In the genomic region with DNA sequence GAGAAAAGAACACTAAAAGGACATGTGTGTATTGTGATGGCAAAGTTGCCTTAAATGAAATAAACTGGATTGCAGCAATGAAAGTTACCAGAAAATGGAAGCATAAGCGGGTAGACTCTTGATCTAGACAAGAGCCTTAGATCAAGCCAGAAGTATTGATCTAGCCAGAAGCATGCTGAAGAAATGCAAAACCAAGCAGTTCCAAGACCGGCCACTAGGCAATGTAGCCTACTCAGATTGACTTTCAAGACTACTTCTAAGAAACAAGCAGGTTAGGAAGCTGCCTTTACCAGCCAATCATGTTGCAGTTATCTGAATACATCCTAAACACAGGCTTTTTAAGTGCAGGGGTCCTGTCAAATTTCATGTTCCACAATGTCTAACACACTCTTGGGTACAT, we compare ENCODE assay signal across 11 cellular contexts. TPM values are rescaled to one million over a fixed set of nuclear protein-coding genes. Genes with fewer than 3 reads are reported as not detected.
DNase-seq lines count a peak whose midpoint lies in the region; ATAC-seq, FAIRE-seq and TF ChIP-seq lines count a peak whose summit lies in the region.
"Had no signal": no experiment of that assay in that cellular context is flagged by ENCODE, and none has a peak within 500 bp of the region (broad histone marks: within the 10 kb centered on the region; RNA-seq: fewer than 3 reads in every experiment).

No MANE protein-coding gene starts in this region.

- DNase-seq in A673 (ENCODE audit: low spot score): peak; percentile 45
- peak; percentile 11 for DNase-seq in bronchial epithelial cell (ENCODE audit: low read depth)
- DNase-seq in NK-92 (lab: John Stamatoyannopoulos, UW; ENCODE audit: unreplicated experiment): no peak
- no peak for DNase-seq in EL
- DNase-seq in NCI-H2196 treated with DMSO at 0.1 percent for 48 hours (lab: John Stamatoyannopoulos, UW; ENCODE audit: unreplicated experiment): no peak
- DNase-seq: GOT3, NCI-H1436 had no signal

- H3K27ac ChIP-seq in A673 (ENCODE audit: low read depth, low read length, poor library complexity, severe bottlenecking): no peak overlapping the region
- H3K27ac ChIP-seq: parathyroid adenoma had no signal

- FAIRE-seq in bronchial epithelial cell (lab: Jason Lieb, UNC): no peak

- TF ChIP-seq CTCF in A673 (conservative IDR thresholded peaks at IDR 0.05; ENCODE audit: low read depth, low read length): peak; percentile 53
- peak; percentile 42 for TF ChIP-seq CTCF in bronchial epithelial cell (IDR thresholded peaks at IDR 0.05; ENCODE audit: insufficient read depth, low read length, severe bottlenecking)

- no TSS peak for BruUV-seq in A673 (replicated peaks; lab: Mats Ljungman, UMichigan)

- intact Hi-C loops in A673 (cut with micrococcal nuclease; ENCODE audit: unreplicated experiment): no loop called here

- POLR2A ChIA-PET in A673 (lab: Charles Lee; ENCODE audit: low non-redundant PET): no interaction called here

- H3K36me3 ChIP-seq in A673 (ENCODE audit: insufficient read depth, low read length, poor library complexity, severe bottlenecking) (no peaks in the 10 kb centered on the region), bronchial epithelial cell (ENCODE audit: control insufficient read depth, insufficient read depth, low read length) (no peaks in the 10 kb centered on the region)

- no peaks in the 10 kb centered on the region for H3K4me1 ChIP-seq in A673 (ENCODE audit: insufficient read depth, low read length, poor library complexity, severe bottlenecking)
- H3K4me1 ChIP-seq: parathyroid adenoma had no signal

- no peaks in the 10 kb centered on the region for H3K27me3 ChIP-seq in A673 (replicated peaks; ENCODE audit: insufficient read depth, low read depth, low read length, poor library complexity)
- H3K27me3 ChIP-seq in bronchial epithelial cell (ENCODE audit: control insufficient read depth, insufficient read depth, low read length): no peaks in the 10 kb centered on the region

- H3K4me3 ChIP-seq in A673 (ENCODE audit: low read depth, low read length, poor library complexity, severe bottlenecking) (no peak overlapping the region), bronchial epithelial cell (ENCODE audit: low read depth, low read length) (no peak overlapping the region)

- CTCF ChIA-PET in A673 (lab: Charles Lee): no interaction called here

- H3K9me3 ChIP-seq in A673 (ENCODE audit: low read depth, low read length, poor library complexity, severe bottlenecking): peaks cover 5% of the 10 kb centered on the region

- peak; percentile 88 for ATAC-seq in GM18867 (IDR thresholded peaks at IDR 0.05; ENCODE audit: unreplicated experiment)
- peak; percentile 86 for ATAC-seq in HG03175 (IDR thresholded peaks at IDR 0.05; ENCODE audit: unreplicated experiment)
- no peak for ATAC-seq in GM21619 (IDR thresholded peaks at IDR 0.05; ENCODE audit: unreplicated experiment)

RNA-seq across cellular contexts. Expression of gene KCNA4, which starts 54.6 kb away (rescaled TPM):
- total RNA-seq in A673 (2021): not detected in 2 replicates
- total RNA-seq in bronchial epithelial cell: not detected in 2 replicates

Comparison
In these comparisons a context has a peak if more than half of its experiments do, and no peak if none do; other contexts are left out.
1. DNase-seq: peak in A673 (single experiment) and bronchial epithelial cell (single experiment); none in NK-92 (single experiment), EL (single experiment) and NCI-H2196 treated with DMSO at 0.1 percent for 48 hours (single experiment).